28 cellular contexts compared by ENCODE assay signal in genomic region chr6:12943549-12943948, GRCh38.
"Had no signal": no experiment of that assay in that cellular context is flagged by ENCODE, and none has a peak within 500 bp of the region (broad histone marks: within the 10 kb centered on the region; RNA-seq: fewer than 3 reads in every experiment).

No MANE protein-coding gene starts in this region.

- ATAC-seq: stimulated activated effector memory CD8-positive, alpha-beta T cell treated with anti-CD3 and anti-CD28 coated beads, Interleukin-12 subunit alpha, Interleukin-12 subunit beta, amount 100 ng/mL, for 72 hours; stimulated activated memory B cell treated with anti-CD40 and anti-IgM and Interleukin-4, amounts not matched to agents 10 μg/mL and 1 μg/mL and 100 μg/mL, for 72 hours; stimulated activated naive B cell treated with anti-CD40 and anti-IgM and Interleukin-4, amounts not matched to agents 10 μg/mL and 1 μg/mL and 100 μg/mL, for 72 hours; stimulated activated naive CD8-positive, alpha-beta T cell treated with anti-CD3 and anti-CD28 coated beads, Interleukin-15, amount 100 ng/mL, for 72 hours; stimulated activated naive CD8-positive, alpha-beta T cell treated with anti-CD3 and anti-CD28 coated beads, Interleukin-15, Interleukin-2, amounts not matched to agents 100 U/mL and 50 U/mL, for 24 hours; upper lobe of right lung had no signal

- H3K36me3 Mint-ChIP-seq: stimulated activated effector memory CD8-positive, alpha-beta T cell treated with anti-CD3 and anti-CD28 coated beads, Interleukin-12 subunit alpha, Interleukin-12 subunit beta, amount 100 ng/mL, for 72 hours; stimulated activated memory B cell treated with anti-CD40 and anti-IgM and Interleukin-4, amounts not matched to agents 10 μg/mL and 1 μg/mL and 100 μg/mL, for 72 hours; stimulated activated naive B cell treated with anti-CD40 and anti-IgM and Interleukin-4, amounts not matched to agents 10 μg/mL and 1 μg/mL and 100 μg/mL, for 72 hours; type B pancreatic cell had no signal

- H3K4me3 ChIP-seq: stomach, suprapubic skin, testis, thoracic aorta, thyroid gland, tibial artery, tibial nerve, transverse colon, upper lobe of left lung, upper lobe of right lung, uterus, vagina had no signal

- H3K36me3 ChIP-seq: stomach, suprapubic skin, thoracic aorta, thyroid gland, tibial artery, tibial nerve, transverse colon, upper lobe of left lung, upper lobe of right lung, uterus, vagina had no signal

- H3K9me3 ChIP-seq: stomach, suprapubic skin, testis, thoracic aorta, thyroid gland, tibial artery, tibial nerve, transverse colon, upper lobe of left lung, upper lobe of right lung, uterus, vagina had no signal

- DNase-seq: stimulated activated CD4-positive, alpha-beta T cell treated with anti-CD3 and anti-CD28 coated beads, Interleukin-2, amount 100 ng/mL, for 48 hours; stimulated activated CD4-positive, alpha-beta T cell treated with anti-CD3 and anti-CD28 coated beads, Interleukin-4, amount 100 ng/mL, for 1 hour; stimulated activated CD4-positive, alpha-beta T cell treated with anti-CD3 and anti-CD28 coated beads, Interleukin-4, amount 100 ng/mL, for 24 hours; stimulated activated CD4-positive, alpha-beta T cell treated with anti-CD3 and anti-CD28 coated beads, Interleukin-4, amount 100 ng/mL, for 4 hours; stimulated activated CD8-positive, alpha-beta memory T cell treated with anti-CD3 and anti-CD28 coated beads, Interleukin-4, amount 100 ng/mL, for 48 hours; stimulated activated naive B cell treated with anti-CD40 and anti-IgM and Interleukin-4, amounts not matched to agents 10 μg/mL and 1 μg/mL and 100 μg/mL, for 72 hours; stimulated activated naive CD4-positive, alpha-beta T cell; stimulated activated naive CD4-positive, alpha-beta T cell treated with Interleukin-2 at 50 U/mL for 16 hours; stimulated activated naive CD8-positive, alpha-beta T cell treated with anti-CD3 and anti-CD28 coated beads, Interleukin-15, amount 100 ng/mL, for 72 hours; stimulated activated naive CD8-positive, alpha-beta T cell treated with anti-CD3 and anti-CD28 coated beads, Interleukin-15, Interleukin-2, amounts not matched to agents 100 U/mL and 50 U/mL, for 24 hours; stomach; substantia nigra; testis; thyroid gland; tibial artery; transverse colon; trophoblast cell; upper lobe of left lung; upper lobe of right lung; uterus had no signal

- H3K9me3 Mint-ChIP-seq: stimulated activated effector memory CD8-positive, alpha-beta T cell treated with anti-CD3 and anti-CD28 coated beads, Interleukin-12 subunit alpha, Interleukin-12 subunit beta, amount 100 ng/mL, for 72 hours; stimulated activated memory B cell treated with anti-CD40 and anti-IgM and Interleukin-4, amounts not matched to agents 10 μg/mL and 1 μg/mL and 100 μg/mL, for 72 hours; stimulated activated naive CD8-positive, alpha-beta T cell treated with anti-CD3 and anti-CD28 coated beads, Interleukin-15, amount 100 ng/mL, for 72 hours had no signal

- H3K27ac ChIP-seq: stomach, suprapubic skin, testis, thoracic aorta, thyroid gland, tibial artery, tibial nerve, transverse colon, upper lobe of left lung, upper lobe of right lung, uterus, vagina had no signal

- H3K27ac Mint-ChIP-seq: stimulated activated effector memory CD8-positive, alpha-beta T cell treated with anti-CD3 and anti-CD28 coated beads, Interleukin-12 subunit alpha, Interleukin-12 subunit beta, amount 100 ng/mL, for 72 hours; stimulated activated memory B cell treated with anti-CD40 and anti-IgM and Interleukin-4, amounts not matched to agents 10 μg/mL and 1 μg/mL and 100 μg/mL, for 72 hours; stimulated activated naive B cell treated with anti-CD40 and anti-IgM and Interleukin-4, amounts not matched to agents 10 μg/mL and 1 μg/mL and 100 μg/mL, for 72 hours; stimulated activated naive CD8-positive, alpha-beta T cell treated with anti-CD3 and anti-CD28 coated beads, Interleukin-15, amount 100 ng/mL, for 72 hours; stimulated activated naive CD8-positive, alpha-beta T cell treated with anti-CD3 and anti-CD28 coated beads, Interleukin-15, Interleukin-2, amounts not matched to agents 100 ng/mL and 50 ng/mL, for 24 hours; type B pancreatic cell had no signal

- H3K27me3 ChIP-seq: stomach, suprapubic skin, testis, thyroid gland, tibial artery, tibial nerve, transverse colon, upper lobe of left lung, upper lobe of right lung, uterus, vagina had no signal

- H3K27me3 Mint-ChIP-seq: stimulated activated naive CD8-positive, alpha-beta T cell treated with anti-CD3 and anti-CD28 coated beads, Interleukin-15, amount 100 ng/mL, for 72 hours had no signal

- H3K4me3 Mint-ChIP-seq: stimulated activated effector memory CD8-positive, alpha-beta T cell treated with anti-CD3 and anti-CD28 coated beads, Interleukin-12 subunit alpha, Interleukin-12 subunit beta, amount 100 ng/mL, for 72 hours; stimulated activated memory B cell treated with anti-CD40 and anti-IgM and Interleukin-4, amounts not matched to agents 10 μg/mL and 1 μg/mL and 100 μg/mL, for 72 hours; stimulated activated naive B cell treated with anti-CD40 and anti-IgM and Interleukin-4, amounts not matched to agents 10 μg/mL and 1 μg/mL and 100 μg/mL, for 72 hours; stimulated activated naive CD8-positive, alpha-beta T cell treated with anti-CD3 and anti-CD28 coated beads, Interleukin-15, amount 100 ng/mL, for 72 hours; stimulated activated naive CD8-positive, alpha-beta T cell treated with anti-CD3 and anti-CD28 coated beads, Interleukin-15, Interleukin-2, amounts not matched to agents 100 ng/mL and 50 ng/mL, for 24 hours; type B pancreatic cell had no signal

- H3K4me1 ChIP-seq: stomach, suprapubic skin, testis, thyroid gland, tibial nerve, transverse colon, upper lobe of right lung, uterus, vagina had no signal
